17 cellular contexts compared by ENCODE assay signal in genomic region chr6:146481527-146481926, GRCh38.
DNase-seq lines count a peak whose midpoint lies in the region; ATAC-seq and TF ChIP-seq lines count a peak whose summit lies in the region.
"Had no signal": no experiment of that assay in that cellular context is flagged by ENCODE, and none has a peak within 500 bp of the region (broad histone marks: within the 10 kb centered on the region; RNA-seq: fewer than 3 reads in every experiment).

No MANE protein-coding gene starts in this region.

- DNase-seq in AG20443 (ENCODE audit: low spot score): peak; percentile 11
- peak; percentile 3 for DNase-seq in choroid plexus epithelial cell (ENCODE audit: low read depth)
- DNase-seq in left lung: no peak
- no peak for DNase-seq in trophoblast cell
- no peak for DNase-seq in NCI-H2029 treated with DMSO at 0.1 percent for 48 hours (lab: John Stamatoyannopoulos, UW)
- no peak for DNase-seq in activated CD4-positive, alpha-beta T cell treated with anti-CD3 and anti-CD28 coated beads for 1 hour
- no peak for DNase-seq in NCI-H526 treated with DMSO at 0.1 percent for 48 hours (lab: John Stamatoyannopoulos, UW)
- DNase-seq: AML-193; Caco-2; CD8-positive, alpha-beta memory T cell; DND-41; GF-D8; GOT3; H9 had no signal

- no peak overlapping the region for H3K18ac ChIP-seq in trophoblast cell (ENCODE audit: low read length)

- H3K9me3 ChIP-seq in left lung (peaks cover 0 to 12% of the 10 kb centered on the region in 2 donors), trophoblast cell (ENCODE audit: insufficient read depth, low read depth, low read length) (no peaks in the 10 kb centered on the region)
- H3K9me3 ChIP-seq: Caco-2 had no signal

- no peak overlapping the region for H2AK5ac ChIP-seq in trophoblast cell (ENCODE audit: low read length)

- no peaks in the 10 kb centered on the region for H3K79me2 ChIP-seq in trophoblast cell (ENCODE audit: control insufficient read depth, insufficient read depth, low read length, poor library complexity)

- no peak overlapping the region for H3K4me2 ChIP-seq in trophoblast cell (ENCODE audit: low read length)
- H3K4me2 ChIP-seq: BLaER1 had no signal

- H3K27me3 ChIP-seq in left lung (no peaks in the 10 kb centered on the region), trophoblast cell (ENCODE audit: insufficient read depth, low read length) (no peaks in the 10 kb centered on the region)
- H3K27me3 ChIP-seq: BLaER1 had no signal

- H3K4me3 ChIP-seq in choroid plexus epithelial cell (ENCODE audit: low read depth, low read length) (no peak overlapping the region), left lung (no peak overlapping the region), trophoblast cell (ENCODE audit: low read depth, low read length) (no peak overlapping the region)
- H3K4me3 ChIP-seq: BLaER1 had no signal

- WGBS in trophoblast cell (ENCODE audit: extremely low coverage, insufficient coverage, insufficient read length): no CpG with 5 or more reads among the region's 2 CpGs

- TF ChIP-seq CTCF in choroid plexus epithelial cell (conservative IDR thresholded peaks at IDR 0.05; ENCODE audit: low read depth, low read length) (no peak), left lung (IDR thresholded peaks at IDR 0.05) (no peak)

- ATAC-seq in left lung (peak; percentile 45), HG02588 (IDR thresholded peaks at IDR 0.05; ENCODE audit: unreplicated experiment) (no peak)

- H3K4ac ChIP-seq in trophoblast cell (ENCODE audit: low read depth, low read length): no peak overlapping the region

- H2AFZ ChIP-seq in trophoblast cell (ENCODE audit: insufficient read depth, low read length, poor library complexity): no peak overlapping the region

- no peak overlapping the region for H2BK12ac ChIP-seq in trophoblast cell (ENCODE audit: low read length)

- H2BK5ac ChIP-seq in trophoblast cell (ENCODE audit: low read depth, low read length, poor library complexity): no peak overlapping the region

- H3K36me3 ChIP-seq in left lung (no peaks in the 10 kb centered on the region), trophoblast cell (ENCODE audit: control insufficient read depth in 1 of 2, insufficient read depth in 2 of 2, low read length in 2 of 2) (no peaks in the 10 kb centered on the region)
- H3K36me3 ChIP-seq: BLaER1 had no signal

- H3K23ac ChIP-seq in trophoblast cell (ENCODE audit: low read length): no peak overlapping the region

- H3K4me1 ChIP-seq in left lung: no peaks in the 10 kb centered on the region
- peaks cover 0 to 3% of the 10 kb centered on the region in 2 experiments for H3K4me1 ChIP-seq in trophoblast cell (ENCODE audit: control insufficient read depth in 1 of 2, insufficient read depth in 2 of 2, low read length in 2 of 2)
- H3K4me1 ChIP-seq: Caco-2 had no signal

- H3K27ac ChIP-seq in left lung: no peak overlapping the region
- no peak overlapping the region for H3K27ac ChIP-seq in trophoblast cell (ENCODE audit: low read depth, low read length)
- H3K27ac ChIP-seq: 22Rv1, BLaER1 had no signal

- no peak overlapping the region for H4K8ac ChIP-seq in trophoblast cell (ENCODE audit: low read depth, low read length)

- no peak overlapping the region for H2BK120ac ChIP-seq in trophoblast cell (ENCODE audit: insufficient read depth, low read length, poor library complexity)

- intact Hi-C loops in left lung (cut with DNase I): no loop called here

- H3K9ac ChIP-seq in trophoblast cell (ENCODE audit: low read length): no peak overlapping the region
- H3K9ac ChIP-seq: BLaER1 had no signal

- no peak overlapping the region for H4K91ac ChIP-seq in trophoblast cell (ENCODE audit: low read depth, low read length)

- H3K79me1 ChIP-seq in trophoblast cell (ENCODE audit: low read length): no peaks in the 10 kb centered on the region

- H4K12ac ChIP-seq in trophoblast cell (ENCODE audit: low read depth, low read length): peak overlapping the region; percentile 70

- no peak overlapping the region for H3K14ac ChIP-seq in trophoblast cell (ENCODE audit: low read length)

Comparison
In these comparisons a context has a peak if more than half of its experiments do, and no peak if none do; other contexts are left out.
1. DNase-seq: peak in AG20443 (single experiment) and choroid plexus epithelial cell (single experiment); none in left lung (0 of 2), trophoblast cell (0 of 2), NCI-H2029 treated with DMSO at 0.1 percent for 48 hours (single experiment), activated CD4-positive, alpha-beta T cell treated with anti-CD3 and anti-CD28 coated beads for 1 hour (single experiment) and NCI-H526 treated with DMSO at 0.1 percent for 48 hours (single experiment).